Comparison of ENCODE assay signal across 9 cellular contexts in genomic region chr21:45294509-45295291, GRCh38. TPM values are rescaled to one million over a fixed set of nuclear protein-coding genes. Genes with fewer than 3 reads are reported as not detected.
A peak's percentile ranks its signal among the peaks of the same experiment; 100 is the strongest.
DNase-seq lines count a peak whose midpoint lies in the region; ATAC-seq and TF ChIP-seq lines count a peak whose summit lies in the region.
"Had no signal": no experiment of that assay in that cellular context is flagged by ENCODE, and none has a peak within 500 bp of the region (broad histone marks: within the 10 kb centered on the region; RNA-seq: fewer than 3 reads in every experiment).

No MANE protein-coding gene starts in this region.

- H3K27me3 Mint-ChIP-seq in osteocyte (ENCODE audit: unreplicated experiment) = no peaks in the 10 kb centered on the region

- DNase-seq in BJ (ENCODE audit: low read depth) (peak; percentile 93), SK-N-MC (ENCODE audit: low read depth, low spot score) (peak; percentile 22), fibroblast of the aortic adventitia (ENCODE audit: low read depth) (peak; percentile 97), osteocyte (ENCODE audit: extremely low spot score, unreplicated experiment) (peak; percentile 94), HUDEP-2 (lab: John Stamatoyannopoulos, UW; ENCODE audit: unreplicated experiment in 76 of 76) (no peak), NCI-H510A (lab: John Stamatoyannopoulos, UW) (no peak), foreskin keratinocyte (no peak)
- DNase-seq in activated CD4-positive, alpha-beta T cell treated with anti-CD3 and anti-CD28 coated beads for 48 hours = no peak

- CTCF ChIA-PET in BJ (lab: Yijun Ruan, JAX) = interaction anchor here (0.8 to 7.7 kb wide), 11 partner anchors 14 to 526 kb away, joined by 3 to 66 read pairs (median 4); no protein-coding TSS in a partner anchor

- H3K9me3 Mint-ChIP-seq in osteocyte (ENCODE audit: unreplicated experiment) = peaks cover 5% of the 10 kb centered on the region
- H3K9me3 Mint-ChIP-seq: T-helper 1 cell treated with Interleukin-12 subunit alpha and Interleukin-12 subunit beta and Interleukin-4 antibody, amounts not matched to agents 30 μg/mL and 1 μg/mL, for 36 hours had no signal

- H3K9me3 ChIP-seq in SK-N-MC (ENCODE audit: low read depth, low read length) = no peaks in the 10 kb centered on the region

- TF ChIP-seq CTCF in BJ (IDR thresholded peaks at IDR 0.05; ENCODE audit: insufficient read depth, low read depth, low read length) = no peak
- TF ChIP-seq CTCF in fibroblast of the aortic adventitia (IDR thresholded peaks at IDR 0.05; ENCODE audit: insufficient read depth, low read length) = no peak
- no peak for TF ChIP-seq CTCF in osteocyte (IDR thresholded peaks at IDR 0.05)
- no peak for TF ChIP-seq CTCF in foreskin keratinocyte (conservative IDR thresholded peaks at IDR 0.05)

- peak overlapping the region; percentile 59 for H3K4me3 Mint-ChIP-seq in osteocyte (ENCODE audit: unreplicated experiment)
- H3K4me3 Mint-ChIP-seq: T-helper 1 cell treated with Interleukin-12 subunit alpha and Interleukin-12 subunit beta and Interleukin-4 antibody, amounts not matched to agents 30 μg/mL and 1 μg/mL, for 36 hours had no signal

- no peaks in the 10 kb centered on the region for H3K27me3 ChIP-seq in BJ (ENCODE audit: control insufficient read depth, insufficient read depth, low read length)
- no peaks in the 10 kb centered on the region for H3K27me3 ChIP-seq in foreskin keratinocyte

- H3K4me3 ChIP-seq in BJ (ENCODE audit: low read depth, low read length) = 0 out of 2 replicates have a peak overlapping the region, but pooled peaks have one; percentile 5
- peak overlapping the region; percentile 60 for H3K4me3 ChIP-seq in SK-N-MC
- H3K4me3 ChIP-seq in fibroblast of the aortic adventitia (ENCODE audit: low read depth, low read length) = no peak overlapping the region

- POLR2A ChIA-PET in BJ (lab: Charles Lee) = interaction anchor here (0.6 to 1.0 kb wide), 2 partner anchors 177 to 261 kb away, joined by 4 to 9 read pairs; no protein-coding TSS in a partner anchor

- H3K27ac ChIP-seq in SK-N-MC = peak overlapping the region; percentile 83; the same call in 1 of the 2 replicates
- no peak overlapping the region for H3K27ac ChIP-seq in foreskin keratinocyte

- H3K4me1 Mint-ChIP-seq in osteocyte (ENCODE audit: unreplicated experiment) = peaks cover 78% of the 10 kb centered on the region

- H3K27ac Mint-ChIP-seq in osteocyte (ENCODE audit: unreplicated experiment) = peak overlapping the region; percentile 99
- H3K27ac Mint-ChIP-seq: T-helper 1 cell treated with Interleukin-12 subunit alpha and Interleukin-12 subunit beta and Interleukin-4 antibody, amounts not matched to agents 30 μg/mL and 1 μg/mL, for 36 hours had no signal

- ATAC-seq in foreskin keratinocyte = no peak

- H3K36me3 ChIP-seq in BJ (ENCODE audit: control insufficient read depth, insufficient read depth, low read length) (peaks cover under 1% of the 10 kb centered on the region; the same call in 1 of the 2 replicates), SK-N-MC (ENCODE audit: insufficient read depth, low read length) (no peaks in the 10 kb centered on the region)

- H3K4me1 ChIP-seq in foreskin keratinocyte = peaks cover 5% of the 10 kb centered on the region

- H3K9ac ChIP-seq in SK-N-MC (ENCODE audit: insufficient read length) = peak overlapping the region; percentile 56

- H3K36me3 Mint-ChIP-seq in osteocyte (ENCODE audit: unreplicated experiment) = peaks cover 8% of the 10 kb centered on the region

RNA-seq across cellular contexts. Expression of gene POFUT2, which starts 7.0 kb away (rescaled TPM):
- polyA plus RNA-seq in BJ (2011; rRNA removed) (27.0 and 38.5 TPM in 2 replicates), foreskin keratinocyte (12.2 and 13.3 TPM in 2 replicates)
- polyA minus RNA-seq in BJ (2011; rRNA and poly(A)+ RNA removed) = 16.1 and 17.6 TPM in 2 replicates
- total RNA-seq in fibroblast of the aortic adventitia (ENCODE audit: low replicate concordance) (23.8 and 48.6 TPM in 2 replicates), osteocyte (62.7 and 63.7 TPM in 2 replicates), foreskin keratinocyte (15.6 and 18.3 TPM in 2 replicates)

Comparison
In these comparisons a context has a peak if more than half of its experiments do, and no peak if none do; other contexts are left out.
1. DNase-seq: peak in BJ (single experiment), SK-N-MC (single experiment), fibroblast of the aortic adventitia (single experiment) and osteocyte (single experiment); none in HUDEP-2 (0 of 76), activated CD4-positive, alpha-beta T cell treated with anti-CD3 and anti-CD28 coated beads for 48 hours (single experiment), NCI-H510A (single experiment) and foreskin keratinocyte (0 of 2).